Comparison of ENCODE assay signal across 1 cellular context in the genomic region with DNA sequence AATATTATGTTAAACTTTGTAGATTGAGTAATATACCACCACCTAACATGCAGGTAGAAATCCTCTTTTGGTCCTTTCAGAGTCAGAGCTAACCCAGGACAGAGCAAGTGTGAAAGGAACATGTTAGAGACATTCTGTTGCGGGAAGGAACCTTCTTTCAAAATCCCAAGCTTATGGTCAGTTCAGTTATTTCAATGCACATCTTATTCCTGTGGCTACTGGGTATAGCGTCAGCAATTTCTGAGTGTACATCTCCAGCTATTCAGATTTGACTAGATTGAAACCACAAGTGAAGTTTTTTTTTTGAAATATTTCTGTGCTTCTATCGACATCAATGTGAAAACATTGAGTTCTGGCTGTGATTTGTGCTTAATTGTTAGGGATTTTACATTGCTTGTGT.
TF ChIP-seq lines count a peak whose summit lies in the region.

No MANE protein-coding gene starts in this region.

TF ChIP-seq in H1, 55 proteins besides CTCF, POLR2A, EP300 and RAD21:
- TF ChIP-seq ASH2L (IDR thresholded peaks at IDR 0.05; ENCODE audit: low read length) (no peak), PHF8 (conservative IDR thresholded peaks at IDR 0.05; ENCODE audit: low read depth, low read length) (no peak), SIN3A (conservative IDR thresholded peaks at IDR 0.05 in 1 of 2, IDR thresholded peaks at IDR 0.05 in 1 of 2; ENCODE audit: low read depth in 1 of 2, low read length in 2 of 2) (no peak), SRF (IDR thresholded peaks at IDR 0.05; ENCODE audit: low read depth, low read length) (no peak), BRCA1 (IDR thresholded peaks at IDR 0.05; ENCODE audit: low read depth, low read length) (no peak), SP4 (IDR thresholded peaks at IDR 0.05; ENCODE audit: low read length) (no peak), NRF1 (IDR thresholded peaks at IDR 0.05; ENCODE audit: low read depth, low read length) (no peak), KDM1A (IDR thresholded peaks at IDR 0.05; ENCODE audit: borderline replicate concordance, low read length) (no peak), SP2 (IDR thresholded peaks at IDR 0.05; ENCODE audit: low read length) (no peak), NANOG (IDR thresholded peaks at IDR 0.05; ENCODE audit: insufficient read depth, low read depth, low read length, poor library complexity, severe bottlenecking) (no peak), POU5F1 (IDR thresholded peaks at IDR 0.05; ENCODE audit: low read depth, low read length) (no peak), GABPA (IDR thresholded peaks at IDR 0.05; ENCODE audit: borderline replicate concordance, insufficient read depth, low read length) (no peak)
- TF ChIP-seq, protein P1, sequence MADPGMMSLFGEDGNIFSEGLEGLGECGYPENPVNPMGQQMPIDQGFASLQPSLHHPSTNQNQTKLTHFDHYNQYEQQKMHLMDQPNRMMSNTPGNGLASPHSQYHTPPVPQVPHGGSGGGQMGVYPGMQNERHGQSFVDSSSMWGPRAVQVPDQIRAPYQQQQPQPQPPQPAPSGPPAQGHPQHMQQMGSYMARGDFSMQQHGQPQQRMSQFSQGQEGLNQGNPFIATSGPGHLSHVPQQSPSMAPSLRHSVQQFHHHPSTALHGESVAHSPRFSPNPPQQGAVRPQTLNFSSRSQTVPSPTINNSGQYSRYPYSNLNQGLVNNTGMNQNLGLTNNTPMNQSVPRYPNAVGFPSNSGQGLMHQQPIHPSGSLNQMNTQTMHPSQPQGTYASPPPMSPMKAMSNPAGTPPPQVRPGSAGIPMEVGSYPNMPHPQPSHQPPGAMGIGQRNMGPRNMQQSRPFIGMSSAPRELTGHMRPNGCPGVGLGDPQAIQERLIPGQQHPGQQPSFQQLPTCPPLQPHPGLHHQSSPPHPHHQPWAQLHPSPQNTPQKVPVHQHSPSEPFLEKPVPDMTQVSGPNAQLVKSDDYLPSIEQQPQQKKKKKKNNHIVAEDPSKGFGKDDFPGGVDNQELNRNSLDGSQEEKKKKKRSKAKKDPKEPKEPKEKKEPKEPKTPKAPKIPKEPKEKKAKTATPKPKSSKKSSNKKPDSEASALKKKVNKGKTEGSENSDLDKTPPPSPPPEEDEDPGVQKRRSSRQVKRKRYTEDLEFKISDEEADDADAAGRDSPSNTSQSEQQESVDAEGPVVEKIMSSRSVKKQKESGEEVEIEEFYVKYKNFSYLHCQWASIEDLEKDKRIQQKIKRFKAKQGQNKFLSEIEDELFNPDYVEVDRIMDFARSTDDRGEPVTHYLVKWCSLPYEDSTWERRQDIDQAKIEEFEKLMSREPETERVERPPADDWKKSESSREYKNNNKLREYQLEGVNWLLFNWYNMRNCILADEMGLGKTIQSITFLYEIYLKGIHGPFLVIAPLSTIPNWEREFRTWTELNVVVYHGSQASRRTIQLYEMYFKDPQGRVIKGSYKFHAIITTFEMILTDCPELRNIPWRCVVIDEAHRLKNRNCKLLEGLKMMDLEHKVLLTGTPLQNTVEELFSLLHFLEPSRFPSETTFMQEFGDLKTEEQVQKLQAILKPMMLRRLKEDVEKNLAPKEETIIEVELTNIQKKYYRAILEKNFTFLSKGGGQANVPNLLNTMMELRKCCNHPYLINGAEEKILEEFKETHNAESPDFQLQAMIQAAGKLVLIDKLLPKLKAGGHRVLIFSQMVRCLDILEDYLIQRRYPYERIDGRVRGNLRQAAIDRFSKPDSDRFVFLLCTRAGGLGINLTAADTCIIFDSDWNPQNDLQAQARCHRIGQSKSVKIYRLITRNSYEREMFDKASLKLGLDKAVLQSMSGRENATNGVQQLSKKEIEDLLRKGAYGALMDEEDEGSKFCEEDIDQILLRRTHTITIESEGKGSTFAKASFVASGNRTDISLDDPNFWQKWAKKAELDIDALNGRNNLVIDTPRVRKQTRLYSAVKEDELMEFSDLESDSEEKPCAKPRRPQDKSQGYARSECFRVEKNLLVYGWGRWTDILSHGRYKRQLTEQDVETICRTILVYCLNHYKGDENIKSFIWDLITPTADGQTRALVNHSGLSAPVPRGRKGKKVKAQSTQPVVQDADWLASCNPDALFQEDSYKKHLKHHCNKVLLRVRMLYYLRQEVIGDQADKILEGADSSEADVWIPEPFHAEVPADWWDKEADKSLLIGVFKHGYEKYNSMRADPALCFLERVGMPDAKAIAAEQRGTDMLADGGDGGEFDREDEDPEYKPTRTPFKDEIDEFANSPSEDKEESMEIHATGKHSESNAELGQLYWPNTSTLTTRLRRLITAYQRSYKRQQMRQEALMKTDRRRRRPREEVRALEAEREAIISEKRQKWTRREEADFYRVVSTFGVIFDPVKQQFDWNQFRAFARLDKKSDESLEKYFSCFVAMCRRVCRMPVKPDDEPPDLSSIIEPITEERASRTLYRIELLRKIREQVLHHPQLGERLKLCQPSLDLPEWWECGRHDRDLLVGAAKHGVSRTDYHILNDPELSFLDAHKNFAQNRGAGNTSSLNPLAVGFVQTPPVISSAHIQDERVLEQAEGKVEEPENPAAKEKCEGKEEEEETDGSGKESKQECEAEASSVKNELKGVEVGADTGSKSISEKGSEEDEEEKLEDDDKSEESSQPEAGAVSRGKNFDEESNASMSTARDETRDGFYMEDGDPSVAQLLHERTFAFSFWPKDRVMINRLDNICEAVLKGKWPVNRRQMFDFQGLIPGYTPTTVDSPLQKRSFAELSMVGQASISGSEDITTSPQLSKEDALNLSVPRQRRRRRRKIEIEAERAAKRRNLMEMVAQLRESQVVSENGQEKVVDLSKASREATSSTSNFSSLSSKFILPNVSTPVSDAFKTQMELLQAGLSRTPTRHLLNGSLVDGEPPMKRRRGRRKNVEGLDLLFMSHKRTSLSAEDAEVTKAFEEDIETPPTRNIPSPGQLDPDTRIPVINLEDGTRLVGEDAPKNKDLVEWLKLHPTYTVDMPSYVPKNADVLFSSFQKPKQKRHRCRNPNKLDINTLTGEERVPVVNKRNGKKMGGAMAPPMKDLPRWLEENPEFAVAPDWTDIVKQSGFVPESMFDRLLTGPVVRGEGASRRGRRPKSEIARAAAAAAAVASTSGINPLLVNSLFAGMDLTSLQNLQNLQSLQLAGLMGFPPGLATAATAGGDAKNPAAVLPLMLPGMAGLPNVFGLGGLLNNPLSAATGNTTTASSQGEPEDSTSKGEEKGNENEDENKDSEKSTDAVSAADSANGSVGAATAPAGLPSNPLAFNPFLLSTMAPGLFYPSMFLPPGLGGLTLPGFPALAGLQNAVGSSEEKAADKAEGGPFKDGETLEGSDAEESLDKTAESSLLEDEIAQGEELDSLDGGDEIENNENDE (IDR thresholded peaks at IDR 0.05; ENCODE audit: insufficient replicate concordance, low read length) = no peak
TF ChIP-seq in H1: peak in this region for 0.
